2 cellular contexts compared by ENCODE assay signal in genomic region chrX:2507904-2508630, GRCh38.
TF ChIP-seq lines count a peak whose summit lies in the region.

No MANE protein-coding gene starts in this region.

TF ChIP-seq in GM23338, 12 proteins besides CTCF, POLR2A, EP300 and RAD21:
- no peak for TF ChIP-seq EZH2 (IDR thresholded peaks at IDR 0.05; ENCODE audit: low read depth, unreplicated experiment)
- TF ChIP-seq JUNB (IDR thresholded peaks at IDR 0.05; ENCODE audit: unreplicated experiment), result no peak
- no peak for TF ChIP-seq CREB1 (CRISPR knock-in tag; IDR thresholded peaks at IDR 0.05; ENCODE audit: low read depth)
- no peak for TF ChIP-seq ZNF462 (CRISPR knock-in tag; IDR thresholded peaks at IDR 0.05)
- no peak for TF ChIP-seq ETS1 (IDR thresholded peaks at IDR 0.05)
- TF ChIP-seq ZNF114 (CRISPR knock-in tag; IDR thresholded peaks at IDR 0.05), result no peak
- TF ChIP-seq NANOG (IDR thresholded peaks at IDR 0.05; ENCODE audit: borderline replicate concordance), result no peak
- no peak for TF ChIP-seq STAT1 (IDR thresholded peaks at IDR 0.05; ENCODE audit: unreplicated experiment)
- TF ChIP-seq POLR2AphosphoS5 (IDR thresholded peaks at IDR 0.05; ENCODE audit: low read depth), result no peak
- TF ChIP-seq EZH2phosphoT487 (IDR thresholded peaks at IDR 0.05; ENCODE audit: unreplicated experiment), result no peak
- TF ChIP-seq REST (IDR thresholded peaks at IDR 0.05; ENCODE audit: unreplicated experiment), result no peak
- TF ChIP-seq ZNF331 (CRISPR knock-in tag; IDR thresholded peaks at IDR 0.05; ENCODE audit: low read depth), result no peak
TF ChIP-seq in GM23338: peak in this region for 0.

TF ChIP-seq in K562, 482 proteins besides CTCF, POLR2A, EP300 and RAD21:
- TF ChIP-seq ZBTB9 (CRISPR knock-in tag; IDR thresholded peaks at IDR 0.05) (no peak), TCF3 (CRISPR knock-in tag; IDR thresholded peaks at IDR 0.05) (no peak), PRMT5 (CRISPR knock-in tag; IDR thresholded peaks at IDR 0.05) (no peak), MNT (conservative IDR thresholded peaks at IDR 0.05) (no peak), SETDB1 (IDR thresholded peaks at IDR 0.05; ENCODE audit: low read length) (no peak), MAFG (tag; conservative IDR thresholded peaks at IDR 0.05) (no peak), ZKSCAN1 (IDR thresholded peaks at IDR 0.05; ENCODE audit: low read depth, low read length) (no peak), HMGN3 (IDR thresholded peaks at IDR 0.05; ENCODE audit: borderline replicate concordance, extremely low read depth, insufficient read length, low read depth, low read length) (no peak), RAD51 (IDR thresholded peaks at IDR 0.05; ENCODE audit: borderline replicate concordance, low read depth) (no peak), ZNF121 (CRISPR knock-in tag; conservative IDR thresholded peaks at IDR 0.05) (peak; percentile 41; the same call in 1 of the 2 replicates), ATF4 (CRISPR knock-in tag; IDR thresholded peaks at IDR 0.05) (no peak), ZNF24 (IDR thresholded peaks at IDR 0.05) (no peak), RERE (CRISPR knock-in tag; IDR thresholded peaks at IDR 0.05; ENCODE audit: borderline replicate concordance) (no peak), EZH2 (IDR thresholded peaks at IDR 0.05; ENCODE audit: borderline replicate concordance, low read depth, low read length) (no peak), ETS1 (conservative IDR thresholded peaks at IDR 0.05; ENCODE audit: control insufficient read depth, low read depth, low read length) (no peak), HIVEP1 (CRISPR knock-in tag; IDR thresholded peaks at IDR 0.05) (no peak), CLOCK (CRISPR knock-in tag; IDR thresholded peaks at IDR 0.05; ENCODE audit: borderline replicate concordance) (no peak), NR2C2 (CRISPR knock-in tag; IDR thresholded peaks at IDR 0.05) (no peak), NR2C2 (tag; IDR thresholded peaks at IDR 0.05) (0 out of 2 replicates have a peak, but pooled peaks have one; percentile 27), SAFB2 (IDR thresholded peaks at IDR 0.05; ENCODE audit: borderline replicate concordance, low read depth, low read length, severe bottlenecking) (no peak), NR2C1 (IDR thresholded peaks at IDR 0.05) (no peak; the same call in 1 of the 2 replicates), NR2C1 (tag; IDR thresholded peaks at IDR 0.05) (0 out of 2 replicates have a peak, but pooled peaks have one; percentile 33), TARDBP (IDR thresholded peaks at IDR 0.05) (no peak), CBFA2T3 (IDR thresholded peaks at IDR 0.05) (no peak), VEZF1 (CRISPR knock-in tag; IDR thresholded peaks at IDR 0.05) (no peak), KLF13 (tag; IDR thresholded peaks at IDR 0.05; ENCODE audit: borderline replicate concordance, low read depth) (no peak), ZBTB5 (IDR thresholded peaks at IDR 0.05) (no peak), ZNF57 (CRISPR knock-in tag; IDR thresholded peaks at IDR 0.05) (no peak)
